7 cellular contexts compared by ENCODE assay signal in genomic region chr20:35171753-35172433, GRCh38. TPM values are rescaled to one million over a fixed set of nuclear protein-coding genes. Genes with fewer than 3 reads are reported as not detected.
DNase-seq lines count a peak whose midpoint lies in the region; ATAC-seq and TF ChIP-seq lines count a peak whose summit lies in the region.

Gene PROCR (plus strand): TSS chr20:35172072. CDS start chr20:35172155, 83 bp downstream.

- intact Hi-C loops in activated CD8-positive, alpha-beta T cell treated with anti-CD3 and anti-CD28 coated beads for 36 hours (cut with micrococcal nuclease) = no loop called here
- intact Hi-C loops in upper lobe of right lung (cut with DNase I) = no loop called here

- peak within 1 kb of the TSS; percentile 94 for H2AFZ ChIP-seq in fibroblast of lung (ENCODE audit: low read length)

- no peaks in the 10 kb centered on the region for H4K20me1 ChIP-seq in fibroblast of lung (ENCODE audit: control insufficient read depth, extremely low read depth, insufficient read depth, low read length)

- peak; percentile 69 for DNase-seq in GDM1 (lab: John Stamatoyannopoulos, UW)
- peak; percentile 59 for DNase-seq in NCI-H2029 (lab: John Stamatoyannopoulos, UW)
- peak; percentile 27 for DNase-seq in activated CD8-positive, alpha-beta T cell treated with anti-CD3 and anti-CD28 coated beads for 36 hours
- peak; percentile 87 to 95 for DNase-seq in fibroblast of lung (ENCODE audit: low read depth in 2 of 2)
- peak; percentile 87 for DNase-seq in upper lobe of right lung

- H3K9ac ChIP-seq in fibroblast of lung (ENCODE audit: insufficient read depth, low read length) (peak within 1 kb of the TSS; percentile 45), mucosa of rectum (ENCODE audit: low read depth in 1 of 2, low read length in 2 of 2) (peak within 1 kb of the TSS; percentile 45 to 68)

- POLR2A ChIA-PET in activated CD8-positive, alpha-beta T cell treated with anti-CD3 and anti-CD28 coated beads for 36 hours (lab: Charles Lee) = no interaction called here

- H3K4me1 Mint-ChIP-seq in activated CD8-positive, alpha-beta T cell treated with anti-CD3 and anti-CD28 coated beads for 36 hours (ENCODE audit: low read depth) = peaks cover 22% of the 10 kb centered on the region

- peak; percentile 81 for ATAC-seq in activated CD8-positive, alpha-beta T cell treated with anti-CD3 and anti-CD28 coated beads for 36 hours
- peak; percentile 97 for ATAC-seq in upper lobe of right lung
- ATAC-seq in HG03442 (IDR thresholded peaks at IDR 0.05; ENCODE audit: unreplicated experiment) = no peak

- peak within 1 kb of the TSS; percentile 98 for H3K4me2 ChIP-seq in fibroblast of lung (ENCODE audit: extremely low read depth, insufficient read depth, low read length)

- H3K27ac ChIP-seq in fibroblast of lung (ENCODE audit: insufficient read depth, low read length) (peak within 1 kb of the TSS; percentile 18), mucosa of rectum (ENCODE audit: low read depth in 2 of 2, low read length in 2 of 2) (peak within 1 kb of the TSS; percentile 50 to 68), upper lobe of right lung (peak within 1 kb of the TSS; percentile 56)

- H3K9me3 ChIP-seq in fibroblast of lung (ENCODE audit: control insufficient read depth, insufficient read depth, low read depth, low read length) (no peaks in the 10 kb centered on the region), mucosa of rectum (ENCODE audit: control insufficient read depth in 2 of 2, low read length in 2 of 2) (no peaks in the 10 kb centered on the region), upper lobe of right lung (no peaks in the 10 kb centered on the region)

- H3K79me2 ChIP-seq in fibroblast of lung (ENCODE audit: control insufficient read depth, insufficient read depth, low read length) = no peaks in the 10 kb centered on the region

- H3K4me1 ChIP-seq in fibroblast of lung (ENCODE audit: control insufficient read depth, extremely low read depth, insufficient read depth, low read length) (no peaks in the 10 kb centered on the region), mucosa of rectum (ENCODE audit: control insufficient read depth in 2 of 2, insufficient read depth in 2 of 2, low read length in 2 of 2) (peaks cover 12 to 15% of the 10 kb centered on the region in 2 donors), upper lobe of right lung (peaks cover 16% of the 10 kb centered on the region)

- H3K27me3 ChIP-seq in fibroblast of lung (ENCODE audit: control insufficient read depth, insufficient read depth, low read length) = no peaks in the 10 kb centered on the region
- no peaks in the 10 kb centered on the region for H3K27me3 ChIP-seq in mucosa of rectum (ENCODE audit: control insufficient read depth in 2 of 2, insufficient read depth in 2 of 2, low read length in 2 of 2)
- H3K27me3 ChIP-seq in upper lobe of right lung = no peaks in the 10 kb centered on the region

- no peaks in the 10 kb centered on the region for H3K27me3 Mint-ChIP-seq in activated CD8-positive, alpha-beta T cell treated with anti-CD3 and anti-CD28 coated beads for 36 hours

- peak within 1 kb of the TSS; percentile 70 for H3K4me3 Mint-ChIP-seq in activated CD8-positive, alpha-beta T cell treated with anti-CD3 and anti-CD28 coated beads for 36 hours

- H3K36me3 ChIP-seq in fibroblast of lung (ENCODE audit: control insufficient read depth, insufficient read depth, low read length) (no peaks in the 10 kb centered on the region), mucosa of rectum (ENCODE audit: control insufficient read depth in 2 of 2, insufficient read depth in 2 of 2, low read length in 2 of 2) (no peaks in the 10 kb centered on the region), upper lobe of right lung (peaks cover 4% of the 10 kb centered on the region)

- H3K4me3 ChIP-seq in fibroblast of lung (replicated peaks in 1 of 4; ENCODE audit: control extremely low read depth in 1 of 4, insufficient read depth in 1 of 4, low read depth in 3 of 4, low read length in 4 of 4) (peak within 1 kb of the TSS; percentile 62 to 68 (median 63)), mucosa of rectum (ENCODE audit: low read length in 2 of 2) (peak within 1 kb of the TSS; percentile 67 to 74), upper lobe of right lung (peak within 1 kb of the TSS; percentile 47)

- H3K27ac Mint-ChIP-seq in activated CD8-positive, alpha-beta T cell treated with anti-CD3 and anti-CD28 coated beads for 36 hours = peak within 1 kb of the TSS; percentile 74

- no peak for TF ChIP-seq CTCF in activated CD8-positive, alpha-beta T cell treated with anti-CD3 and anti-CD28 coated beads for 36 hours (IDR thresholded peaks at IDR 0.05)
- no peak for TF ChIP-seq CTCF in fibroblast of lung (conservative IDR thresholded peaks at IDR 0.05 in 1 of 2, IDR thresholded peaks at IDR 0.05 in 1 of 2; ENCODE audit: low read depth in 1 of 2, low read length in 2 of 2)
- TF ChIP-seq CTCF in upper lobe of right lung (IDR thresholded peaks at IDR 0.05) = no peak

- CTCF ChIA-PET in activated CD8-positive, alpha-beta T cell treated with anti-CD3 and anti-CD28 coated beads for 36 hours (lab: Charles Lee) = no interaction called here

- no peaks in the 10 kb centered on the region for H3K36me3 Mint-ChIP-seq in activated CD8-positive, alpha-beta T cell treated with anti-CD3 and anti-CD28 coated beads for 36 hours (ENCODE audit: low read depth)

- H3K9me3 Mint-ChIP-seq in activated CD8-positive, alpha-beta T cell treated with anti-CD3 and anti-CD28 coated beads for 36 hours = no peaks in the 10 kb centered on the region

RNA-seq across cellular contexts. Expression of gene PROCR, which starts in this region (rescaled TPM):
- total RNA-seq in activated CD8-positive, alpha-beta T cell treated with anti-CD3 and anti-CD28 coated beads for 36 hours = 1 to 10 TPM; 2.3 to 3.0 TPM
- total RNA-seq in fibroblast of lung (46.0 and 50.5 TPM in 2 replicates), upper lobe of right lung (20.4 TPM)
- polyA plus RNA-seq in fibroblast of lung = 24.5 and 33.5 TPM in 2 replicates
- 26.1 and 36.7 TPM in 2 replicates for polyA plus RNA-seq in fibroblast of lung (2012)
- polyA minus RNA-seq in fibroblast of lung (ENCODE audit: low replicate concordance) = 18.0 and 18.1 TPM in 2 replicates

Comparison
In these comparisons a context has a peak if more than half of its experiments do, and no peak if none do; other contexts are left out.
1. DNase-seq: peak in every context shown above with its lines; median percentile 91 in fibroblast of lung; 87 in upper lobe of right lung; 69 in GDM1; 59 in NCI-H2029; 27 in activated CD8-positive, alpha-beta T cell treated with anti-CD3 and anti-CD28 coated beads for 36 hours.